Comparison of ENCODE assay signal across 19 cellular contexts in the genomic region with DNA sequence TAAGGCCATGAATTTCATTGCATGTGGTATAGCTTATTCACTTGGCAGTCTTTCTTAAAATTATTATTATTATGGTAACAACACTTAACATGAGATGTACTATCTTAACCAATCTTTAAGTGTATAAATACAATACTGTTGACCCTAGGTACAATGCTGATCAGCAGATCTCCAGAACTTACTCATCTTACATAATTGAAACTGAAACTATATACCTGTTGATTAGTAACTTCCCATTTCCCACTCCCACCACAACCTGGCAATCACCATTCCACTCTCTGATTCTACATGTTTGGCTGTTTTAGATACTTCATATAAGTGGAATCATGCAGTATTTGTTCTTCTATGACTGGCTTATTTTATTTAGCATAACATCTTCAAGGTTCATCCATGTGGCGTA.
DNase-seq lines count a peak whose midpoint lies in the region; ATAC-seq lines count a peak whose summit lies in the region.
"Had no signal": no experiment of that assay in that cellular context is flagged by ENCODE, and none has a peak within 500 bp of the region (broad histone marks: within the 10 kb centered on the region; RNA-seq: fewer than 3 reads in every experiment).

No MANE protein-coding gene starts in this region.

- H3K9me3 Mint-ChIP-seq in stimulated activated naive B cell treated with anti-CD40 and anti-IgM and Interleukin-4, amounts not matched to agents 10 μg/mL and 1 μg/mL and 100 μg/mL, for 72 hours = peaks cover 0 to 1% of the 10 kb centered on the region in 2 donors

- H3K4me1 Mint-ChIP-seq in stimulated activated naive B cell treated with anti-CD40 and anti-IgM and Interleukin-4, amounts not matched to agents 10 μg/mL and 1 μg/mL and 100 μg/mL, for 72 hours = peaks cover 20 to 41% of the 10 kb centered on the region in 2 donors
- H3K4me1 Mint-ChIP-seq: CD14-positive monocyte had no signal

- no peaks in the 10 kb centered on the region for H3K27me3 Mint-ChIP-seq in stimulated activated naive B cell treated with anti-CD40 and anti-IgM and Interleukin-4, amounts not matched to agents 10 μg/mL and 1 μg/mL and 100 μg/mL, for 72 hours

- no peak for DNase-seq in stimulated activated naive B cell treated with anti-CD40 and anti-IgM and Interleukin-4, amounts not matched to agents 10 μg/mL and 1 μg/mL and 100 μg/mL, for 72 hours
- no peak for DNase-seq in GDM1 (lab: John Stamatoyannopoulos, UW)
- DNase-seq in NCI-H146 treated with DMSO at 0.1 percent for 48 hours (lab: John Stamatoyannopoulos, UW; ENCODE audit: unreplicated experiment) = no peak
- DNase-seq: ACHN, AML-193, Caco-2, DMS153, HCEC 1CT, NCI-H1436, NCI-H2081, NCI-H748 treated with DMSO at 0.1 percent for 48 hours, PC-9, SW 1271 had no signal

- H3K36me3 Mint-ChIP-seq in stimulated activated naive B cell treated with anti-CD40 and anti-IgM and Interleukin-4, amounts not matched to agents 10 μg/mL and 1 μg/mL and 100 μg/mL, for 72 hours = peaks cover 0 to 3% of the 10 kb centered on the region in 2 donors
- H3K36me3 Mint-ChIP-seq: CD14-positive monocyte had no signal

- H3K27ac Mint-ChIP-seq in stimulated activated naive B cell treated with anti-CD40 and anti-IgM and Interleukin-4, amounts not matched to agents 10 μg/mL and 1 μg/mL and 100 μg/mL, for 72 hours = no peak overlapping the region
- H3K27ac Mint-ChIP-seq: CD14-positive monocyte had no signal

- ATAC-seq in GM18909 (IDR thresholded peaks at IDR 0.05; ENCODE audit: poor library complexity, unreplicated experiment) (peak; percentile 48), HG02759 (IDR thresholded peaks at IDR 0.05; ENCODE audit: unreplicated experiment) (peak; percentile 72), HG03432 (IDR thresholded peaks at IDR 0.05; ENCODE audit: unreplicated experiment) (peak; percentile 59), GM19324 (IDR thresholded peaks at IDR 0.05; ENCODE audit: low FRiP score, unreplicated experiment) (no peak)
- peak; percentile 37 to 44 for ATAC-seq in stimulated activated naive B cell treated with anti-CD40 and anti-IgM and Interleukin-4, amounts not matched to agents 10 μg/mL and 1 μg/mL and 100 μg/mL, for 72 hours (replicated peaks)
- ATAC-seq: K562 had no signal

- H3K4me3 Mint-ChIP-seq in stimulated activated naive B cell treated with anti-CD40 and anti-IgM and Interleukin-4, amounts not matched to agents 10 μg/mL and 1 μg/mL and 100 μg/mL, for 72 hours = no peak overlapping the region
- H3K4me3 Mint-ChIP-seq: CD14-positive monocyte had no signal
